ENCODE assay signal across 8 cellular contexts in the genomic region with DNA sequence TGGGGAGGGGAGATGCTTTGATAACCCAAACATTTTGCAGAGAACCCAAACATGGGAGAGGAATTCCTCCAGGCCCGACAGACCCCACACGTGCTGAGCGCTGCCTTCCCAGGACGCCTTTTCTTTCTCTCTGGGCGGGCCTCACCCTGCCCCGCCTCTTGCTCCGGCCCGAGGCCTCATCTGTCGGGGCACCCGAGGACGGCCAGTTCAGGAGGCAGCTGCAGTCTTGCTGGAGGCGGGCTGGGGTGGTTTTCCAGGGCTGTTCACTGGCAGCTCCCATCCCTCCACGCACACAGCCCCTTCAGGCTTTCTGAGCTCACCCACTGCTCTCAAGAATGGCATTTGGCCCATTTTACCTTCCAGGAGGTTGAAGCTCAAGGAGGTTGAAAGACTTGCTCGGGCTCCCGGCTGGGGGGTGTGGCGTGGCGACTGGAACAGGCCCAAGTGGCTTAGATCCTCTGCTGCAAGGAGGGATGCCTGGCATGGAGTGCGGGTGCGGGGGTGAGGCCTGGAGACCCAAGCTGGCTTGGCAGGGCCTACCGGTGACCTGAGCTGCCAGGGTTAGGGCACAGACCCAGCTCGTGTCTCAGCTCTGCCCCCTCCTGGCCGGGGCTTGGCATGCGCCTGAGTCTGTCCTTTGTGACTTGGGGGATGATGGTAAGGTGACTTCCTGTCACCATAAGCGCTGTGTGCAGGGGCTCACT.
A peak's percentile ranks its signal among the peaks of the same experiment; 100 is the strongest.
DNase-seq lines count a peak whose midpoint lies in the region; ATAC-seq, FAIRE-seq and TF ChIP-seq lines count a peak whose summit lies in the region.

No MANE protein-coding gene starts in this region.

- TF ChIP-seq CTCF in MM.1S (IDR thresholded peaks at IDR 0.05; ENCODE audit: low read length): peak; percentile 64
- peak; percentile 54 for TF ChIP-seq CTCF in thoracic aorta (IDR thresholded peaks at IDR 0.05)

- H3K79me2 ChIP-seq in MM.1S (ENCODE audit: low read length): no peaks in the 10 kb centered on the region

- no peak overlapping the region for H3K4me2 ChIP-seq in MM.1S (ENCODE audit: low read depth, low read length)

- peak; percentile 8 for FAIRE-seq in endometrium (lab: Jason Lieb, UNC)

- H2AFZ ChIP-seq in MM.1S (ENCODE audit: low read length): no peak overlapping the region

- H3K27ac ChIP-seq in MM.1S (ENCODE audit: low read length) (no peak overlapping the region), thoracic aorta (no peak overlapping the region)

- no peak overlapping the region for H3K9ac ChIP-seq in MM.1S (ENCODE audit: low read length)

- H3K9me3 ChIP-seq in MM.1S (replicated peaks; ENCODE audit: insufficient read depth, low read length) (no peaks in the 10 kb centered on the region), thoracic aorta (no peaks in the 10 kb centered on the region)

- H3F3A ChIP-seq in MM.1S (ENCODE audit: insufficient read depth, low read length): no peaks in the 10 kb centered on the region

- H3K4me1 ChIP-seq in MM.1S (ENCODE audit: low read length) (no peaks in the 10 kb centered on the region), thoracic aorta (ENCODE audit: control insufficient read depth in 1 of 2, low read depth in 2 of 2) (peaks cover 0 to 7% of the 10 kb centered on the region in 2 donors)

- peak; percentile 52 for DNase-seq in NK-92 treated with Interleukin-12 subunit alpha and Interleukin-12 subunit beta, amount 100 ng/mL, for 24 hours (lab: John Stamatoyannopoulos, UW)
- DNase-seq in NK-92 (lab: John Stamatoyannopoulos, UW; ENCODE audit: unreplicated experiment): no peak
- DNase-seq in MM.1S: peak; percentile 48
- peak; percentile 70 to 77 for DNase-seq in activated CD4-positive, alpha-beta T cell treated with anti-CD3 and anti-CD28 coated beads, Interleukin-2, amount 50 U/mL, for 48 hours
- DNase-seq in myocyte (ENCODE audit: low read depth): peak; percentile 47
- no peak for DNase-seq in thoracic aorta (ENCODE audit: low spot score)

- no peaks in the 10 kb centered on the region for H3K9me2 ChIP-seq in MM.1S (replicated peaks; ENCODE audit: insufficient read depth, low read length)

- no peaks in the 10 kb centered on the region for H3K36me3 ChIP-seq in MM.1S (replicated peaks; ENCODE audit: insufficient read depth, low read length)
- H3K36me3 ChIP-seq in thoracic aorta: no peaks in the 10 kb centered on the region

- H3K4me3 ChIP-seq in MM.1S (ENCODE audit: low read length) (no peak overlapping the region), thoracic aorta (no peak overlapping the region)

- ATAC-seq in thoracic aorta (ENCODE audit: insufficient number of reproducible peaks, low FRiP score, low read depth) (no peak), HG03378 (IDR thresholded peaks at IDR 0.05; ENCODE audit: unreplicated experiment) (no peak)

- peaks cover 91% of the 10 kb centered on the region for H3K27me3 ChIP-seq in MM.1S (replicated peaks; ENCODE audit: insufficient read depth, low read length)
- no peaks in the 10 kb centered on the region for H3K27me3 ChIP-seq in thoracic aorta (replicated peaks; ENCODE audit: insufficient read depth)

- H4K20me1 ChIP-seq in MM.1S (ENCODE audit: insufficient read depth, low read length): no peaks in the 10 kb centered on the region

Comparison
In these comparisons a context has a peak if more than half of its experiments do, and no peak if none do; other contexts are left out.
1. DNase-seq: peak in NK-92 treated with Interleukin-12 subunit alpha and Interleukin-12 subunit beta, amount 100 ng/mL, for 24 hours (single experiment), MM.1S (single experiment), activated CD4-positive, alpha-beta T cell treated with anti-CD3 and anti-CD28 coated beads, Interleukin-2, amount 50 U/mL, for 48 hours (2 of 2) and myocyte (single experiment); none in NK-92 (single experiment) and thoracic aorta (single experiment).